In the genomic region with DNA sequence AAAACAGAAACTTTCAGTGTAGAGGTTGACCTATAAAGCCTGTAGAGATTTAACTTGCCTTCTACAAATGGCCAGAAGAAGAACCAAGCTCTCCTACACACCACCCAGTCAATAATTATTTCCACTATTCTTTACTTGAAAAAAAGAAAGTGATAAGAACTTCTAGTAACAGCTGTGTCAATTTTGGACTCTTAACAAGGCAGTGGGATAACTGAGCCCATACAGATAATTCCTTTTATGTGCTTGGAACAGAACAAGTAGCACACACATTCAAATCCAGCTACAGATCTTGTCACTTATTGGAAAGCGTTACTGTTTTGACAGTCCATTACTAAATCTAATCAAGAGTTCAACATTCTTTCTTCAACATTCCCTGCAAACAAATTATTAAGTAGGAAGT, we compare ENCODE assay signal across 13 cellular contexts. TPM values are rescaled to one million over a fixed set of nuclear protein-coding genes. Genes with fewer than 3 reads are reported as not detected.
DNase-seq lines count a peak whose midpoint lies in the region; ATAC-seq lines count a peak whose summit lies in the region.
"Had no signal": no experiment of that assay in that cellular context is flagged by ENCODE, and none has a peak within 500 bp of the region (broad histone marks: within the 10 kb centered on the region; RNA-seq: fewer than 3 reads in every experiment).

No MANE protein-coding gene starts in this region.

- H3K36me3 ChIP-seq in BLaER1: peaks cover 39% of the 10 kb centered on the region
- H3K36me3 ChIP-seq: ascending aorta had no signal

- no peaks in the 10 kb centered on the region for H3K36me3 Mint-ChIP-seq in IgD-negative memory B cell
- H3K36me3 Mint-ChIP-seq in central memory CD8-positive, alpha-beta T cell (ENCODE audit: insufficient read depth): peaks cover 58% of the 10 kb centered on the region

- no peak for ATAC-seq in central memory CD8-positive, alpha-beta T cell (replicated peaks; ENCODE audit: extremely low read depth, poor library complexity, severe bottlenecking)
- ATAC-seq in HG03457 (IDR thresholded peaks at IDR 0.05; ENCODE audit: unreplicated experiment) (no peak), GM19395 (IDR thresholded peaks at IDR 0.05; ENCODE audit: unreplicated experiment) (no peak), left lobe of liver (no peak)

- no peaks in the 10 kb centered on the region for H3K9me3 Mint-ChIP-seq in IgD-negative memory B cell
- H3K9me3 Mint-ChIP-seq in central memory CD8-positive, alpha-beta T cell: no peaks in the 10 kb centered on the region

- no peaks in the 10 kb centered on the region for H3K27me3 Mint-ChIP-seq in IgD-negative memory B cell
- H3K27me3 Mint-ChIP-seq in central memory CD8-positive, alpha-beta T cell: no peaks in the 10 kb centered on the region

- no peaks in the 10 kb centered on the region for H3K9me3 ChIP-seq in BLaER1
- H3K9me3 ChIP-seq: ascending aorta had no signal

- H3K9ac ChIP-seq in BLaER1: peak overlapping the region; percentile 70

- peaks cover 60% of the 10 kb centered on the region for H3K4me1 ChIP-seq in BLaER1
- H3K4me1 ChIP-seq: ascending aorta had no signal

- H3K27me3 ChIP-seq in BLaER1: no peaks in the 10 kb centered on the region
- H3K27me3 ChIP-seq: ascending aorta had no signal

- H3K4me1 Mint-ChIP-seq in IgD-negative memory B cell: peaks cover 46 to 58% (median 51%) of the 10 kb centered on the region in 3 donors
- H3K4me1 Mint-ChIP-seq in central memory CD8-positive, alpha-beta T cell: peaks cover 93% of the 10 kb centered on the region

- peak overlapping the region; percentile 91 for H3K4me3 ChIP-seq in BLaER1

- peak overlapping the region; percentile 37 to 68 (median 49) for H3K27ac Mint-ChIP-seq in IgD-negative memory B cell
- peak overlapping the region; percentile 90 for H3K27ac Mint-ChIP-seq in central memory CD8-positive, alpha-beta T cell (ENCODE audit: low read depth)

- no peak overlapping the region for H3K27ac ChIP-seq in BLaER1
- H3K27ac ChIP-seq: ascending aorta, HL-60 had no signal

- peaks cover 97% of the 10 kb centered on the region for H4K20me1 ChIP-seq in BLaER1

- peak overlapping the region; percentile 79 for H3K4me2 ChIP-seq in BLaER1

- H3K4me3 Mint-ChIP-seq in IgD-negative memory B cell: peak overlapping the region; percentile 3 to 88 (median 48)
- H3K4me3 Mint-ChIP-seq in central memory CD8-positive, alpha-beta T cell: peak overlapping the region; percentile 99

- DNase-seq in central memory CD8-positive, alpha-beta T cell (ENCODE audit: low spot score in 2 of 2): no peak
- DNase-seq in pons (ENCODE audit: low spot score) (peak; percentile 16), SIG-M5 treated with dmso at 0.1 percent for 504 hours (lab: John Stamatoyannopoulos, UW; ENCODE audit: unreplicated experiment) (no peak), left lobe of liver (ENCODE audit: low spot score) (no peak)
- DNase-seq: activated CD4-positive, alpha-beta T cell treated with anti-CD3 and anti-CD28 coated beads for 4 hours; NCI-H1092 treated with DMSO at 0.1 percent for 48 hours; NCI-H69 had no signal

RNA-seq across cellular contexts. Expression of gene PTGER4, which starts 6.2 kb away (rescaled TPM):
- 24.9 TPM for polyA plus RNA-seq in IgD-negative memory B cell
- total RNA-seq in left lobe of liver: 0.96 TPM
